In genomic region chr6:30722280-30723112, GRCh38 we compare ENCODE assay signal across 8 cellular contexts. TPM values are rescaled to one million over a fixed set of nuclear protein-coding genes. Genes with fewer than 3 reads are reported as not detected.
A peak's percentile ranks its signal among the peaks of the same experiment; 100 is the strongest.
DNase-seq lines count a peak whose midpoint lies in the region; ATAC-seq and TF ChIP-seq lines count a peak whose summit lies in the region.

No MANE protein-coding gene starts in this region.

- H3K27me3 Mint-ChIP-seq in CD4-positive, CD25-positive, alpha-beta regulatory T cell = peaks cover 9% of the 10 kb centered on the region
- H3K27me3 Mint-ChIP-seq in HFFc6 (ENCODE audit: insufficient read depth) (peaks cover 27% of the 10 kb centered on the region), endodermal cell (ENCODE audit: insufficient read depth) (no peaks in the 10 kb centered on the region)

- 20% methylated on average over 22 to 27 of the region's 27 CpGs for WGBS in endodermal cell (ENCODE audit: insufficient coverage in 1 of 2, insufficient read length in 1 of 2), 2 experiments
- whole genome bisulfite sequencing in mesodermal cell (ENCODE audit: insufficient coverage in 2 of 2), 2 experiments = 14 to 18% methylated on average over 24 to 27 of the region's 27 CpGs

- H3K4me1 ChIP-seq in CD4-positive, CD25-positive, alpha-beta regulatory T cell (ENCODE audit: control insufficient read depth, insufficient read depth, low read length, poor library complexity, severe bottlenecking) = peaks cover 41% of the 10 kb centered on the region
- H3K4me1 ChIP-seq in endodermal cell (ENCODE audit: control insufficient read depth, insufficient read depth, low read length) = no peaks in the 10 kb centered on the region
- H3K4me1 ChIP-seq in mesodermal cell (ENCODE audit: control insufficient read depth, insufficient read depth, low read length, poor library complexity, severe bottlenecking) = peaks cover 34% of the 10 kb centered on the region

- H3K27ac ChIP-seq in CD4-positive, CD25-positive, alpha-beta regulatory T cell (ENCODE audit: insufficient read depth, low read length, poor library complexity, severe bottlenecking) = peak overlapping the region; percentile 94
- H3K27ac ChIP-seq in endodermal cell (ENCODE audit: low read depth, low read length) (peak overlapping the region; percentile 1), mesodermal cell (ENCODE audit: low read depth, low read length, severe bottlenecking) (peak overlapping the region; percentile 84)

- DNase-seq in CD4-positive, CD25-positive, alpha-beta regulatory T cell = peak; percentile 74 to 83 (median 80)
- DNase-seq in HFFc6 (peak; percentile 71), NOMO-1 treated with DMSO at 0.1 percent for 48 hours (lab: John Stamatoyannopoulos, UW; ENCODE audit: unreplicated experiment) (peak; percentile 70), endodermal cell (peak; percentile 93)
- peak; percentile 87 for DNase-seq in activated CD8-positive, alpha-beta memory T cell treated with anti-CD3 and anti-CD28 coated beads, Interleukin-2, amount 50 U/mL, for 4 hours
- DNase-seq in stimulated activated CD8-positive, alpha-beta memory T cell treated with anti-CD3 and anti-CD28 coated beads, Interleukin-2, amount 100 ng/mL, for 1 hour (ENCODE audit: low read depth in 2 of 2) = peak; percentile 74

- no peaks in the 10 kb centered on the region for H3K9me3 ChIP-seq in CD4-positive, CD25-positive, alpha-beta regulatory T cell (ENCODE audit: control insufficient read depth in 2 of 2, low read length in 2 of 2)
- no peaks in the 10 kb centered on the region for H3K9me3 ChIP-seq in endodermal cell (ENCODE audit: control insufficient read depth, low read length)
- H3K9me3 ChIP-seq in mesodermal cell (ENCODE audit: control insufficient read depth, low read length) = no peaks in the 10 kb centered on the region

- H3K27ac Mint-ChIP-seq in CD4-positive, CD25-positive, alpha-beta regulatory T cell = peak overlapping the region; percentile 91 to 98 (median 96)
- H3K27ac Mint-ChIP-seq in HFFc6 (peak overlapping the region; percentile 91), endodermal cell (peak overlapping the region; percentile 94)

- H3K36me3 ChIP-seq in CD4-positive, CD25-positive, alpha-beta regulatory T cell (ENCODE audit: control insufficient read depth, insufficient read depth, low read length) = peaks cover 35% of the 10 kb centered on the region
- H3K36me3 ChIP-seq in endodermal cell (ENCODE audit: control insufficient read depth, insufficient read depth, low read length) = peaks cover 50% of the 10 kb centered on the region
- peaks cover 53% of the 10 kb centered on the region for H3K36me3 ChIP-seq in mesodermal cell (ENCODE audit: control insufficient read depth, insufficient read depth, low read length)

- ATAC-seq in CD4-positive, CD25-positive, alpha-beta regulatory T cell (ENCODE audit: low read depth in 2 of 2) = no peak
- no peak for ATAC-seq in GM21515 (IDR thresholded peaks at IDR 0.05; ENCODE audit: unreplicated experiment)

- H3K4me3 Mint-ChIP-seq in CD4-positive, CD25-positive, alpha-beta regulatory T cell = peak overlapping the region; percentile 98 to 99 (median 99)
- H3K4me3 Mint-ChIP-seq in HFFc6 = peak overlapping the region; percentile 89
- H3K4me3 Mint-ChIP-seq in endodermal cell = peak overlapping the region; percentile 99

- peaks cover 0 to 1% (median 0%) of the 10 kb centered on the region in 7 donors for H3K9me3 Mint-ChIP-seq in CD4-positive, CD25-positive, alpha-beta regulatory T cell
- H3K9me3 Mint-ChIP-seq in HFFc6 (no peaks in the 10 kb centered on the region), endodermal cell (no peaks in the 10 kb centered on the region)

- H3K36me3 Mint-ChIP-seq in CD4-positive, CD25-positive, alpha-beta regulatory T cell = peaks cover 24% of the 10 kb centered on the region
- H3K36me3 Mint-ChIP-seq in HFFc6 (ENCODE audit: low read depth) = peaks cover 57% of the 10 kb centered on the region
- H3K36me3 Mint-ChIP-seq in endodermal cell (ENCODE audit: low read depth) = peaks cover 58% of the 10 kb centered on the region

- peak overlapping the region; percentile 100 for H3K9ac ChIP-seq in endodermal cell (ENCODE audit: extremely low read depth, low read length, poor library complexity, severe bottlenecking)

- peaks cover 24 to 61% (median 46%) of the 10 kb centered on the region in 4 donors for H3K4me1 Mint-ChIP-seq in CD4-positive, CD25-positive, alpha-beta regulatory T cell
- H3K4me1 Mint-ChIP-seq in HFFc6 (ENCODE audit: low read depth) (peaks cover 63% of the 10 kb centered on the region), endodermal cell (peaks cover 30% of the 10 kb centered on the region)

- TF ChIP-seq CTCF in HFFc6 (IDR thresholded peaks at IDR 0.05) (peak; percentile 99), endodermal cell (conservative IDR thresholded peaks at IDR 0.05) (peak; percentile 99)

- H3K27me3 ChIP-seq in CD4-positive, CD25-positive, alpha-beta regulatory T cell (ENCODE audit: control insufficient read depth, insufficient read depth, low read length) = no peaks in the 10 kb centered on the region
- H3K27me3 ChIP-seq in endodermal cell (ENCODE audit: control insufficient read depth, insufficient read depth, low read length, poor library complexity, severe bottlenecking) = no peaks in the 10 kb centered on the region

- H3K4me3 ChIP-seq in CD4-positive, CD25-positive, alpha-beta regulatory T cell (ENCODE audit: low read depth, low read length) = peak overlapping the region; percentile 64
- H3K4me3 ChIP-seq in endodermal cell (ENCODE audit: low read length) = peak overlapping the region; percentile 99
- H3K4me3 ChIP-seq in mesodermal cell (ENCODE audit: extremely low read depth, insufficient read depth, low read length, poor library complexity, severe bottlenecking) = peak overlapping the region; percentile 93

RNA-seq across cellular contexts. Expression of gene TUBB, which starts 2.3 kb away (rescaled TPM):
- total RNA-seq in CD4-positive, CD25-positive, alpha-beta regulatory T cell = 119 TPM
- polyA plus RNA-seq in CD4-positive, CD25-positive, alpha-beta regulatory T cell = 100 to 1,000 TPM; 125 to 158 (median 138) TPM
- total RNA-seq in HFFc6 (2021; fragmentation: NEBNext Ultra II Directional; extraction: Animal tissue kit (Norgen Biotek cat#: 25700)) = 1,000 to 10,000 TPM; 1,052 to 1,712 (median 1,589) TPM
- total RNA-seq in endodermal cell = 1,000 to 10,000 TPM; 1,504 to 1,815 TPM
- polyA plus RNA-seq in endodermal cell (2013, experiment 1 of 2) = 2,363 TPM
- polyA plus RNA-seq in endodermal cell (2013, experiment 2 of 2) = 2,162 TPM
- polyA plus RNA-seq in mesodermal cell (2013, experiment 1 of 2) = 1,638 TPM
- 1,486 TPM for polyA plus RNA-seq in mesodermal cell (2013, experiment 2 of 2)

RNA-seq across cellular contexts. Expression of gene MDC1, which starts 5.4 kb away (rescaled TPM):
- total RNA-seq in CD4-positive, CD25-positive, alpha-beta regulatory T cell = 32.7 TPM
- polyA plus RNA-seq in CD4-positive, CD25-positive, alpha-beta regulatory T cell = 1 to 10 TPM; 1.2 to 5.0 (median 3.7) TPM
- 10 to 100 TPM; 18.4 to 31.9 (median 28.1) TPM for total RNA-seq in HFFc6 (2021; fragmentation: NEBNext Ultra II Directional; extraction: Animal tissue kit (Norgen Biotek cat#: 25700))
- total RNA-seq in endodermal cell = 10 to 100 TPM; 79.0 to 95.1 TPM
- polyA plus RNA-seq in endodermal cell (2013, experiment 1 of 2) = 80.0 TPM
- polyA plus RNA-seq in endodermal cell (2013, experiment 2 of 2) = 74.0 TPM
- polyA plus RNA-seq in mesodermal cell (2013, experiment 1 of 2) = 60.6 TPM
- polyA plus RNA-seq in mesodermal cell (2013, experiment 2 of 2) = 50.2 TPM

RNA-seq across cellular contexts. Expression of gene FLOT1, which starts 20.0 kb away (rescaled TPM):
- 25.3 TPM for total RNA-seq in CD4-positive, CD25-positive, alpha-beta regulatory T cell
- polyA plus RNA-seq in CD4-positive, CD25-positive, alpha-beta regulatory T cell = 10 to 100 TPM; 30.5 to 63.2 (median 48.1) TPM
- 100 to 1,000 TPM; 218 to 286 (median 236) TPM for total RNA-seq in HFFc6 (2021; fragmentation: NEBNext Ultra II Directional; extraction: Animal tissue kit (Norgen Biotek cat#: 25700))
- 100 to 1,000 TPM; 121 to 141 TPM for total RNA-seq in endodermal cell
- polyA plus RNA-seq in endodermal cell (2013, experiment 1 of 2) = 119 TPM
- 111 TPM for polyA plus RNA-seq in endodermal cell (2013, experiment 2 of 2)
- polyA plus RNA-seq in mesodermal cell (2013, experiment 1 of 2) = 145 TPM
- polyA plus RNA-seq in mesodermal cell (2013, experiment 2 of 2) = 130 TPM

RNA-seq across cellular contexts. Expression of gene IER3, which starts 21.9 kb away (rescaled TPM):
- total RNA-seq in CD4-positive, CD25-positive, alpha-beta regulatory T cell = 5.1 TPM
- 1 to 10 TPM in 3 of 4 donors, under 1 TPM in 1; 0.38 to 2.2 (median 1.4) TPM for polyA plus RNA-seq in CD4-positive, CD25-positive, alpha-beta regulatory T cell
- 10 to 100 TPM; 38.1 to 62.4 (median 60.2) TPM for total RNA-seq in HFFc6 (2021; fragmentation: NEBNext Ultra II Directional; extraction: Animal tissue kit (Norgen Biotek cat#: 25700))
- total RNA-seq in endodermal cell = 100 to 1,000 TPM; 102 to 136 TPM
- 51.3 TPM for polyA plus RNA-seq in endodermal cell (2013, experiment 1 of 2)
- 74.4 TPM for polyA plus RNA-seq in endodermal cell (2013, experiment 2 of 2)
- 139 TPM for polyA plus RNA-seq in mesodermal cell (2013, experiment 1 of 2)
- polyA plus RNA-seq in mesodermal cell (2013, experiment 2 of 2) = 110 TPM

RNA-seq across cellular contexts. Expression of gene NRM, which starts 31.7 kb away (rescaled TPM):
- total RNA-seq in CD4-positive, CD25-positive, alpha-beta regulatory T cell = 9.0 TPM
- polyA plus RNA-seq in CD4-positive, CD25-positive, alpha-beta regulatory T cell = 10 to 100 TPM in 1 of 4 donors, 1 to 10 TPM in 3; 7.5 to 17.7 (median 9.2) TPM
- total RNA-seq in HFFc6 (2021; fragmentation: NEBNext Ultra II Directional; extraction: Animal tissue kit (Norgen Biotek cat#: 25700)) = 10 to 100 TPM; 16.3 to 35.1 (median 31.1) TPM
- total RNA-seq in endodermal cell = 10 to 100 TPM; 37.1 TPM
- 72.2 TPM for polyA plus RNA-seq in endodermal cell (2013, experiment 1 of 2)
- 59.2 TPM for polyA plus RNA-seq in endodermal cell (2013, experiment 2 of 2)
- 37.5 TPM for polyA plus RNA-seq in mesodermal cell (2013, experiment 1 of 2)
- 38.7 TPM for polyA plus RNA-seq in mesodermal cell (2013, experiment 2 of 2)

Comparison
In these comparisons a context has a peak if more than half of its experiments do, and no peak if none do; other contexts are left out.
1. H3K27ac ChIP-seq: peak in every context shown above with its lines; median percentile 94 in CD4-positive, CD25-positive, alpha-beta regulatory T cell; 84 in mesodermal cell; 1 in endodermal cell.